ENCODE assay signal across 22 cellular contexts in genomic region chr1:157114183-157115121, GRCh38. TPM values are rescaled to one million over a fixed set of nuclear protein-coding genes. Genes with fewer than 3 reads are reported as not detected.
"Had no signal": no experiment of that assay in that cellular context is flagged by ENCODE, and none has a peak within 500 bp of the region (broad histone marks: within the 10 kb centered on the region; RNA-seq: fewer than 3 reads in every experiment).

No MANE protein-coding gene starts in this region.

- H3K4me3 ChIP-seq: prostate gland, smooth muscle cell, tibial artery, uterus had no signal

- H3K4me3 Mint-ChIP-seq: activated naive CD8-positive, alpha-beta T cell; activated T-cell treated with anti-CD3 and anti-CD28 coated beads, Interleukin-2, amount 50 U/mL, for 24 hours; brain; central memory CD8-positive, alpha-beta T cell; natural killer cell; stimulated activated effector memory CD8-positive, alpha-beta T cell treated with anti-CD3 and anti-CD28 coated beads, Interleukin-12 subunit alpha, Interleukin-12 subunit beta, amount 100 ng/mL, for 72 hours had no signal

- DNase-seq: activated CD4-positive, alpha-beta T cell treated with anti-CD3 and anti-CD28 coated beads, Interleukin-2, amount 50 U/mL, for 1 hour; activated gamma-delta T cell treated with Interleukin-2 at 50 U/mL for 16 hours; activated T-cell treated with anti-CD3 and anti-CD28 coated beads, Interleukin-2, amount 50 U/mL, for 24 hours; amygdala; cortex of kidney; effector memory CD4-positive, alpha-beta T cell; foreskin keratinocyte; mesenchymal stem cell; natural killer cell; nucleus accumbens; right cardiac atrium; SW 1271; uterus had no signal

- H3K4me1 ChIP-seq: foreskin keratinocyte, prostate gland, uterus had no signal

- H3K36me3 Mint-ChIP-seq: activated naive CD8-positive, alpha-beta T cell; brain; natural killer cell; stimulated activated effector memory CD8-positive, alpha-beta T cell treated with anti-CD3 and anti-CD28 coated beads, Interleukin-12 subunit alpha, Interleukin-12 subunit beta, amount 100 ng/mL, for 72 hours had no signal

- H3K9me3 ChIP-seq: prostate gland, tibial artery, uterus had no signal

- H3K4me1 Mint-ChIP-seq: central memory CD8-positive, alpha-beta T cell had no signal

- ATAC-seq: foreskin keratinocyte; natural killer cell; right cardiac atrium; stimulated activated effector memory CD8-positive, alpha-beta T cell treated with anti-CD3 and anti-CD28 coated beads, Interleukin-12 subunit alpha, Interleukin-12 subunit beta, amount 100 ng/mL, for 72 hours had no signal

- H3K27ac Mint-ChIP-seq: activated naive CD8-positive, alpha-beta T cell; activated T-cell treated with anti-CD3 and anti-CD28 coated beads, Interleukin-2, amount 50 U/mL, for 24 hours; natural killer cell; stimulated activated effector memory CD8-positive, alpha-beta T cell treated with anti-CD3 and anti-CD28 coated beads, Interleukin-12 subunit alpha, Interleukin-12 subunit beta, amount 100 ng/mL, for 72 hours had no signal

- H3K9me3 Mint-ChIP-seq: activated T-cell treated with anti-CD3 and anti-CD28 coated beads, Interleukin-2, amount 50 U/mL, for 24 hours; central memory CD8-positive, alpha-beta T cell; natural killer cell; stimulated activated effector memory CD8-positive, alpha-beta T cell treated with anti-CD3 and anti-CD28 coated beads, Interleukin-12 subunit alpha, Interleukin-12 subunit beta, amount 100 ng/mL, for 72 hours had no signal

- H3K27me3 ChIP-seq: uterus had no signal

- H3K36me3 ChIP-seq: prostate gland, uterus had no signal

- H3K27ac ChIP-seq: foreskin keratinocyte, prostate gland, tibial artery, uterus had no signal

RNA-seq across cellular contexts. Expression of gene ETV3L, which starts 14.8 kb away (rescaled TPM):
- total RNA-seq: foreskin keratinocyte; liver; natural killer cell; prostate gland; right cardiac atrium; smooth muscle cell; T-helper 2 cell treated with Interferon-gamma antibody and Interleukin-4, amounts not matched to agents 100 ng/mL and 5 ng/mL, for 36 hours; uterus had no signal
